ENCODE assay signal across 1 cellular context in genomic region chr1:31987231-31987630, GRCh38.
TF ChIP-seq lines count a peak whose summit lies in the region.

No MANE protein-coding gene starts in this region.

TF ChIP-seq in K562, 482 proteins besides CTCF, POLR2A, EP300 and RAD21 (continued from another document):
- TF ChIP-seq ELF4 (CRISPR knock-in tag; IDR thresholded peaks at IDR 0.05) = no peak
